ENCODE assay signal across 31 cellular contexts in genomic region chr11:100663583-100663982, GRCh38.
"Had no signal": no experiment of that assay in that cellular context is flagged by ENCODE, and none has a peak within 500 bp of the region (broad histone marks: within the 10 kb centered on the region; RNA-seq: fewer than 3 reads in every experiment).

No MANE protein-coding gene starts in this region.

- H3K4me1 ChIP-seq: colonic mucosa, gastrocnemius medialis, parathyroid adenoma, transverse colon, upper lobe of right lung, uterus had no signal

- H3K27me3 ChIP-seq: colonic mucosa, gastrocnemius medialis, neutrophil, right lobe of liver, transverse colon, upper lobe of right lung, uterus had no signal

- DNase-seq: colonic mucosa; effector CD8-positive, alpha-beta T cell; endodermal cell; foreskin fibroblast; gastrocnemius medialis; head of caudate nucleus; kidney; mucosa of descending colon; naive B cell; right lobe of liver; small intestine; stimulated activated CD4-positive, alpha-beta T cell treated with anti-CD3 and anti-CD28 coated beads, Interleukin-15, amount 100 ng/mL, for 24 hours; stimulated activated CD4-positive, alpha-beta T cell treated with anti-CD3 and anti-CD28 coated beads, Interleukin-2, amount 100 ng/mL, for 48 hours; stimulated activated naive B cell treated with anti-CD40 and anti-IgM and Interleukin-4, amounts not matched to agents 10 μg/mL and 1 μg/mL and 100 μg/mL, for 72 hours; transverse colon; upper lobe of right lung; uterus had no signal

- H3K36me3 Mint-ChIP-seq: memory B cell; mesothelial cell of epicardium; naive B cell; natural killer cell treated with Interleukin-12 subunit alpha and Interleukin-12 subunit beta and Interleukin-15 and Interleukin-18, amount 100 ng/mL, for 72 hours; stimulated activated naive B cell treated with anti-CD40 and anti-IgM and Interleukin-4, amounts not matched to agents 10 μg/mL and 1 μg/mL and 100 μg/mL, for 72 hours had no signal

- H3K27ac ChIP-seq: colonic mucosa, epithelial cell of prostate, gastrocnemius medialis, neutrophil, parathyroid adenoma, right lobe of liver, thoracic aorta, transverse colon, upper lobe of right lung, uterus had no signal

- H3K9me3 ChIP-seq: colonic mucosa, gastrocnemius medialis, mucosa of descending colon, neutrophil, right lobe of liver, thoracic aorta, transverse colon, upper lobe of right lung, uterus had no signal

- ATAC-seq: esophagus mucosa; gastrocnemius medialis; left lobe of liver; mucosa of descending colon; natural killer cell treated with Interleukin-12 subunit alpha and Interleukin-12 subunit beta and Interleukin-15 and Interleukin-18, amount 100 ng/mL, for 72 hours; right lobe of liver; stimulated activated naive B cell treated with anti-CD40 and anti-IgM and Interleukin-4, amounts not matched to agents 10 μg/mL and 1 μg/mL and 100 μg/mL, for 72 hours; upper lobe of right lung had no signal

- H3K36me3 ChIP-seq: colonic mucosa, gastrocnemius medialis, neutrophil, right lobe of liver, thoracic aorta, transverse colon, upper lobe of right lung, uterus had no signal

- H3K27ac Mint-ChIP-seq: dendritic cell treated with granulocyte-macrophage colony-stimulating factor and Interleukin-4, amounts not matched to agents 40 ng/mL and 50 ng/mL, for 4 days; memory B cell; mesothelial cell of epicardium; naive B cell; natural killer cell treated with Interleukin-12 subunit alpha and Interleukin-12 subunit beta and Interleukin-15 and Interleukin-18, amount 100 ng/mL, for 72 hours; progenitor cell of endocrine pancreas; stimulated activated naive B cell treated with anti-CD40 and anti-IgM and Interleukin-4, amounts not matched to agents 10 μg/mL and 1 μg/mL and 100 μg/mL, for 72 hours; stimulated activated naive CD8-positive, alpha-beta T cell treated with anti-CD3 and anti-CD28 coated beads, Interleukin-15, Interleukin-2, amounts not matched to agents 100 ng/mL and 50 ng/mL, for 24 hours had no signal

- H3K9ac ChIP-seq: parathyroid adenoma had no signal

- H3K9me3 Mint-ChIP-seq: dendritic cell treated with granulocyte-macrophage colony-stimulating factor and Interleukin-4, amounts not matched to agents 40 ng/mL and 50 ng/mL, for 4 days; memory B cell; naive B cell; natural killer cell treated with Interleukin-12 subunit alpha and Interleukin-12 subunit beta and Interleukin-15 and Interleukin-18, amount 100 ng/mL, for 72 hours; neural crest cell; stimulated activated naive CD8-positive, alpha-beta T cell treated with anti-CD3 and anti-CD28 coated beads, Interleukin-15, Interleukin-2, amounts not matched to agents 100 ng/mL and 50 ng/mL, for 24 hours had no signal

- H3K79me2 ChIP-seq: parathyroid adenoma had no signal

- H3K4me3 ChIP-seq: colonic mucosa, gastrocnemius medialis, lung, mucosa of descending colon, right lobe of liver, thoracic aorta, transverse colon, upper lobe of right lung, uterus had no signal

- FAIRE-seq: kidney, small intestine had no signal

- H2AFZ ChIP-seq: parathyroid adenoma had no signal
